ENCODE assay signal across 13 cellular contexts in genomic region chr14:68564236-68564825, GRCh38.
A peak's percentile ranks its signal among the peaks of the same experiment; 100 is the strongest.
DNase-seq lines count a peak whose midpoint lies in the region; ATAC-seq and TF ChIP-seq lines count a peak whose summit lies in the region.
"Had no signal": no experiment of that assay in that cellular context is flagged by ENCODE, and none has a peak within 500 bp of the region (broad histone marks: within the 10 kb centered on the region; RNA-seq: fewer than 3 reads in every experiment).

No MANE protein-coding gene starts in this region.

- H3K9me3 ChIP-seq in right atrium auricular region (no peaks in the 10 kb centered on the region), upper lobe of right lung (no peaks in the 10 kb centered on the region)
- H3K9me3 ChIP-seq: SK-N-SH had no signal

- H3K4me3 ChIP-seq in right atrium auricular region (no peak overlapping the region), upper lobe of right lung (no peak overlapping the region)

- POLR2A ChIA-PET in activated B cell treated with CpG ODN at 0.5 μM for 24 hours (lab: Charles Lee) = interaction anchor here (1.1 to 1.7 kb wide), 2 partner anchors 124 to 229 kb away, joined by 3 to 4 read pairs; partner anchors contain the start of gene ZFP36L1

- H3K4me1 ChIP-seq in right atrium auricular region (peaks cover 0 to 46% of the 10 kb centered on the region in 2 donors), upper lobe of right lung (peaks cover 48% of the 10 kb centered on the region)

- H3K4me3 Mint-ChIP-seq in activated B cell treated with CpG ODN at 0.5 μM for 24 hours (peak overlapping the region; percentile 2), osteocyte (ENCODE audit: unreplicated experiment) (no peak overlapping the region)
- no peak overlapping the region for H3K4me3 Mint-ChIP-seq in activated naive CD8-positive, alpha-beta T cell treated with anti-CD3 and anti-CD28 coated beads, Interleukin-2, amount 50 U/mL, for 24 hours

- H3K27ac Mint-ChIP-seq in activated B cell treated with CpG ODN at 0.5 μM for 24 hours (no peak overlapping the region), osteocyte (ENCODE audit: unreplicated experiment) (peak overlapping the region; percentile 84)
- no peak overlapping the region for H3K27ac Mint-ChIP-seq in activated naive CD8-positive, alpha-beta T cell treated with anti-CD3 and anti-CD28 coated beads, Interleukin-2, amount 50 U/mL, for 24 hours

- TF ChIP-seq CTCF in activated B cell treated with CpG ODN at 0.5 μM for 24 hours (IDR thresholded peaks at IDR 0.05) (no peak), right atrium auricular region (IDR thresholded peaks at IDR 0.05) (no peak), osteocyte (IDR thresholded peaks at IDR 0.05) (no peak), upper lobe of right lung (IDR thresholded peaks at IDR 0.05) (no peak)

- intact Hi-C loops in activated B cell treated with CpG ODN at 0.5 μM for 24 hours (cut with micrococcal nuclease) = no loop called here
- intact Hi-C loops in upper lobe of right lung (cut with DNase I) = no loop called here

- CTCF ChIA-PET in activated B cell treated with CpG ODN at 0.5 μM for 24 hours (lab: Charles Lee) = no interaction called here

- no peaks in the 10 kb centered on the region for H3K36me3 ChIP-seq in right atrium auricular region
- H3K36me3 ChIP-seq in upper lobe of right lung = no peaks in the 10 kb centered on the region

- H3K27me3 Mint-ChIP-seq in activated B cell treated with CpG ODN at 0.5 μM for 24 hours (no peaks in the 10 kb centered on the region), osteocyte (ENCODE audit: unreplicated experiment) (no peaks in the 10 kb centered on the region)
- no peaks in the 10 kb centered on the region for H3K27me3 Mint-ChIP-seq in activated naive CD8-positive, alpha-beta T cell treated with anti-CD3 and anti-CD28 coated beads, Interleukin-2, amount 50 U/mL, for 24 hours

- H3K4me1 Mint-ChIP-seq in activated B cell treated with CpG ODN at 0.5 μM for 24 hours (peaks cover 28% of the 10 kb centered on the region), osteocyte (ENCODE audit: unreplicated experiment) (peaks cover 54% of the 10 kb centered on the region)
- H3K4me1 Mint-ChIP-seq in activated naive CD8-positive, alpha-beta T cell treated with anti-CD3 and anti-CD28 coated beads, Interleukin-2, amount 50 U/mL, for 24 hours = peaks cover 30% of the 10 kb centered on the region

- H3K27ac ChIP-seq in right atrium auricular region (peak overlapping the region; percentile 64 to 76), upper lobe of right lung (peak overlapping the region; percentile 67)

- H3K27me3 ChIP-seq in right atrium auricular region (no peaks in the 10 kb centered on the region), upper lobe of right lung (no peaks in the 10 kb centered on the region)

- no peak for DNase-seq in activated B cell treated with CpG ODN at 0.5 μM for 24 hours
- no peak for DNase-seq in right atrium auricular region (ENCODE audit: low spot score)
- DNase-seq in osteocyte (ENCODE audit: extremely low spot score, unreplicated experiment) = no peak
- no peak for DNase-seq in upper lobe of right lung
- DNase-seq in stimulated activated CD8-positive, alpha-beta memory T cell treated with anti-CD3 and anti-CD28 coated beads, Interleukin-4, amount 100 ng/mL, for 48 hours = no peak
- DNase-seq in activated naive CD8-positive, alpha-beta T cell treated with anti-CD3 and anti-CD28 coated beads, Interleukin-2, amount 50 U/mL, for 24 hours = no peak
- DNase-seq in hepatic stellate cell (ENCODE audit: low spot score) = no peak
- DNase-seq: DMS 273 treated with DMSO at 0.1 percent for 48 hours; effector CD4-positive, alpha-beta T cell; Karpas-422; NCI-H2227 treated with DMSO at 0.1 percent for 48 hours; SK-N-SH had no signal

- ATAC-seq in activated B cell treated with CpG ODN at 0.5 μM for 24 hours (ENCODE audit: low read depth) = no peak
- no peak for ATAC-seq in upper lobe of right lung
- no peak for ATAC-seq in esophagus mucosa
- no peak for ATAC-seq in activated naive CD8-positive, alpha-beta T cell treated with anti-CD3 and anti-CD28 coated beads, Interleukin-2, amount 50 U/mL, for 24 hours

- H3K36me3 Mint-ChIP-seq in activated B cell treated with CpG ODN at 0.5 μM for 24 hours (ENCODE audit: low read depth) = no peaks in the 10 kb centered on the region
- H3K36me3 Mint-ChIP-seq in osteocyte (ENCODE audit: unreplicated experiment) = no peaks in the 10 kb centered on the region
- peaks cover 2% of the 10 kb centered on the region for H3K36me3 Mint-ChIP-seq in activated naive CD8-positive, alpha-beta T cell treated with anti-CD3 and anti-CD28 coated beads, Interleukin-2, amount 50 U/mL, for 24 hours (ENCODE audit: low read depth)

- H3K9me3 Mint-ChIP-seq in activated B cell treated with CpG ODN at 0.5 μM for 24 hours (no peaks in the 10 kb centered on the region), osteocyte (ENCODE audit: unreplicated experiment) (no peaks in the 10 kb centered on the region)
- no peaks in the 10 kb centered on the region for H3K9me3 Mint-ChIP-seq in activated naive CD8-positive, alpha-beta T cell treated with anti-CD3 and anti-CD28 coated beads, Interleukin-2, amount 50 U/mL, for 24 hours
